ENCODE assay signal across 12 cellular contexts in genomic region chr3:46942481-46943236, GRCh38. TPM values are rescaled to one million over a fixed set of nuclear protein-coding genes. Genes with fewer than 3 reads are reported as not detected.
DNase-seq lines count a peak whose midpoint lies in the region; ATAC-seq and TF ChIP-seq lines count a peak whose summit lies in the region.
"Had no signal": no experiment of that assay in that cellular context is flagged by ENCODE, and none has a peak within 500 bp of the region (broad histone marks: within the 10 kb centered on the region; RNA-seq: fewer than 3 reads in every experiment).

No MANE protein-coding gene starts in this region.

- no peak for DNase-seq in stimulated activated naive CD8-positive, alpha-beta T cell treated with anti-CD3 and anti-CD28 coated beads, Interleukin-15, amount 100 ng/mL, for 72 hours
- no peak for DNase-seq in stimulated activated naive CD8-positive, alpha-beta T cell treated with anti-CD3 and anti-CD28 coated beads, Interleukin-15, Interleukin-2, amounts not matched to agents 100 U/mL and 50 U/mL, for 24 hours
- DNase-seq in epithelial cell of prostate (ENCODE audit: low read depth, low spot score) (no peak), vagina (ENCODE audit: extremely low spot score in 2 of 2) (no peak), SK-N-SH (no peak), NCI-H1436 treated with DMSO at 0.1 percent for 48 hours (lab: John Stamatoyannopoulos, UW) (no peak), activated gamma-delta T cell (lab: John Stamatoyannopoulos, UW) (no peak)
- DNase-seq in naive thymus-derived CD4-positive, alpha-beta T cell, result no peak
- DNase-seq: activated CD4-positive, alpha-beta T cell treated with anti-CD3 and anti-CD28 coated beads for 48 hours; erythroblast; GF-D8 had no signal

- peaks cover 79% of the 10 kb centered on the region for H3K4me1 Mint-ChIP-seq in stimulated activated naive CD8-positive, alpha-beta T cell treated with anti-CD3 and anti-CD28 coated beads, Interleukin-15, amount 100 ng/mL, for 72 hours
- peaks cover 52 to 85% (median 72%) of the 10 kb centered on the region in 7 donors for H3K4me1 Mint-ChIP-seq in naive thymus-derived CD4-positive, alpha-beta T cell

- intact Hi-C loops in naive thymus-derived CD4-positive, alpha-beta T cell (cut with micrococcal nuclease), result no loop called here
- intact Hi-C loops in vagina (cut with DNase I), result no loop called here

- H3K4me3 ChIP-seq in naive thymus-derived CD4-positive, alpha-beta T cell (ENCODE audit: low read length), result no peak overlapping the region
- H3K4me3 ChIP-seq in vagina (no peak overlapping the region), SK-N-SH (ENCODE audit: low read depth in 2 of 2, low read length in 1 of 2) (no peak overlapping the region)
- H3K4me3 ChIP-seq: K562 had no signal

- peaks cover 51% of the 10 kb centered on the region for H4K20me1 ChIP-seq in SK-N-SH (ENCODE audit: insufficient read depth)

- H3K27ac ChIP-seq in epithelial cell of prostate (peak overlapping the region; percentile 89), vagina (peak overlapping the region; percentile 29), SK-N-SH (ENCODE audit: low read depth in 2 of 2, low read length in 1 of 2) (no peak overlapping the region)
- H3K27ac ChIP-seq in naive thymus-derived CD4-positive, alpha-beta T cell (ENCODE audit: low read depth, low read length), result peak overlapping the region; percentile 32

- H3K9me3 ChIP-seq in naive thymus-derived CD4-positive, alpha-beta T cell (ENCODE audit: control insufficient read depth in 2 of 3, low read length in 3 of 3), result no peaks in the 10 kb centered on the region
- H3K9me3 ChIP-seq in vagina (no peaks in the 10 kb centered on the region), SK-N-SH (no peaks in the 10 kb centered on the region)

- no peaks in the 10 kb centered on the region for H3K27me3 ChIP-seq in naive thymus-derived CD4-positive, alpha-beta T cell (ENCODE audit: control insufficient read depth in 2 of 2, insufficient read depth in 2 of 2, low read length in 2 of 2)
- H3K27me3 ChIP-seq in vagina (no peaks in the 10 kb centered on the region), SK-N-SH (ENCODE audit: insufficient read depth) (no peaks in the 10 kb centered on the region)

- CTCF ChIA-PET in naive thymus-derived CD4-positive, alpha-beta T cell (lab: Charles Lee), result no interaction called here
- CTCF ChIA-PET in SK-N-SH (lab: Yijun Ruan, JAX), result interaction anchor here (0.7 to 0.9 kb wide), 2 partner anchors 15 to 19 kb away, joined by 3 read pairs; no protein-coding TSS in a partner anchor

- TF ChIP-seq EP300 in SK-N-SH (IDR thresholded peaks at IDR 0.05; ENCODE audit: borderline replicate concordance in 1 of 2, low read depth in 1 of 2, low read length in 1 of 2), result no peak

- WGBS in SK-N-SH (ENCODE audit: low lambda C conversion rate), result 86% methylated on average over 9 of the region's 12 CpGs

- H2AFZ ChIP-seq in SK-N-SH (ENCODE audit: low read depth), result no peak overlapping the region

- peak overlapping the region; percentile 31 to 73 for H3K27ac Mint-ChIP-seq in stimulated activated naive CD8-positive, alpha-beta T cell treated with anti-CD3 and anti-CD28 coated beads, Interleukin-15, amount 100 ng/mL, for 72 hours
- H3K27ac Mint-ChIP-seq in naive thymus-derived CD4-positive, alpha-beta T cell, result peak overlapping the region in 6 of 9 donors; percentile 26 to 65 (median 42)

- ATAC-seq in stimulated activated naive CD8-positive, alpha-beta T cell treated with anti-CD3 and anti-CD28 coated beads, Interleukin-15, amount 100 ng/mL, for 72 hours, result no peak
- ATAC-seq in stimulated activated naive CD8-positive, alpha-beta T cell treated with anti-CD3 and anti-CD28 coated beads, Interleukin-15, Interleukin-2, amounts not matched to agents 100 U/mL and 50 U/mL, for 24 hours, result no peak
- ATAC-seq in naive thymus-derived CD4-positive, alpha-beta T cell, result no peak
- ATAC-seq: K562 had no signal

- TF ChIP-seq RAD21 in SK-N-SH (IDR thresholded peaks at IDR 0.05; ENCODE audit: low read length), result no peak

- no peak overlapping the region for H3K9ac ChIP-seq in SK-N-SH

- H3K9me2 ChIP-seq in SK-N-SH, result no peaks in the 10 kb centered on the region

- POLR2A ChIA-PET in naive thymus-derived CD4-positive, alpha-beta T cell (lab: Charles Lee), result no interaction called here
- POLR2A ChIA-PET in SK-N-SH (lab: Yijun Ruan, JAX), result no interaction called here

- no peak overlapping the region for H3K4me3 Mint-ChIP-seq in stimulated activated naive CD8-positive, alpha-beta T cell treated with anti-CD3 and anti-CD28 coated beads, Interleukin-15, amount 100 ng/mL, for 72 hours
- H3K4me3 Mint-ChIP-seq in naive thymus-derived CD4-positive, alpha-beta T cell, result peak overlapping the region in 1 of 10 donors; percentile 20

- H3K9me3 Mint-ChIP-seq in stimulated activated naive CD8-positive, alpha-beta T cell treated with anti-CD3 and anti-CD28 coated beads, Interleukin-15, amount 100 ng/mL, for 72 hours, result no peaks in the 10 kb centered on the region
- no peaks in the 10 kb centered on the region for H3K9me3 Mint-ChIP-seq in naive thymus-derived CD4-positive, alpha-beta T cell

- peaks cover 4 to 36% (median 14%) of the 10 kb centered on the region in 5 donors for H3K36me3 Mint-ChIP-seq in naive thymus-derived CD4-positive, alpha-beta T cell

- peaks cover 7% of the 10 kb centered on the region for H3F3A ChIP-seq in SK-N-SH (replicated peaks; ENCODE audit: insufficient read depth)

- H3K36me3 ChIP-seq in naive thymus-derived CD4-positive, alpha-beta T cell (ENCODE audit: control insufficient read depth in 2 of 3, insufficient read depth in 3 of 3, low read length in 3 of 3), result peaks cover under 1 to 58% (median 15%) of the 10 kb centered on the region in 3 experiments
- H3K36me3 ChIP-seq in vagina (peaks cover 0 to 24% of the 10 kb centered on the region in 2 donors), SK-N-SH (replicated peaks in 1 of 2; ENCODE audit: control insufficient read depth in 1 of 2, insufficient read depth in 2 of 2, low read length in 1 of 2) (peaks cover 16 to 32% of the 10 kb centered on the region in 2 experiments)

- TF ChIP-seq POLR2A in vagina (IDR thresholded peaks at IDR 0.05), result no peak

- H3K79me2 ChIP-seq in SK-N-SH (ENCODE audit: insufficient read depth), result peaks cover 91% of the 10 kb centered on the region

- H3K4me1 ChIP-seq in naive thymus-derived CD4-positive, alpha-beta T cell (ENCODE audit: control insufficient read depth in 2 of 2, insufficient read depth in 2 of 2, low read length in 2 of 2), result peaks cover 12 to 32% of the 10 kb centered on the region in 2 donors
- H3K4me1 ChIP-seq in vagina (peaks cover 58% of the 10 kb centered on the region), SK-N-SH (ENCODE audit: control insufficient read depth in 1 of 2, insufficient read depth in 2 of 2, low read depth in 1 of 2, low read length in 1 of 2) (peaks cover 8 to 22% of the 10 kb centered on the region in 2 experiments)

- TF ChIP-seq CTCF in vagina (IDR thresholded peaks at IDR 0.05) (no peak), SK-N-SH (IDR thresholded peaks at IDR 0.05) (no peak)

- no peaks in the 10 kb centered on the region for H3K27me3 Mint-ChIP-seq in stimulated activated naive CD8-positive, alpha-beta T cell treated with anti-CD3 and anti-CD28 coated beads, Interleukin-15, amount 100 ng/mL, for 72 hours
- no peaks in the 10 kb centered on the region for H3K27me3 Mint-ChIP-seq in naive thymus-derived CD4-positive, alpha-beta T cell

- no peak overlapping the region for H3K4me2 ChIP-seq in SK-N-SH

TF ChIP-seq in SK-N-SH, 30 proteins besides CTCF, POLR2A, EP300 and RAD21:
- TF ChIP-seq ZBTB33 (IDR thresholded peaks at IDR 0.05; ENCODE audit: borderline replicate concordance, low read depth) (no peak), USF2 (IDR thresholded peaks at IDR 0.05; ENCODE audit: borderline replicate concordance, low read depth, low read length) (no peak), RCOR1 (IDR thresholded peaks at IDR 0.05; ENCODE audit: low read length) (no peak), NRF1 (IDR thresholded peaks at IDR 0.05; ENCODE audit: low read depth, low read length) (no peak), FOSL2 (IDR thresholded peaks at IDR 0.05; ENCODE audit: borderline replicate concordance, low read depth) (no peak), CHD2 (IDR thresholded peaks at IDR 0.05; ENCODE audit: low read length, partially characterized antibody) (no peak), FOXM1 (IDR thresholded peaks at IDR 0.05; ENCODE audit: low read depth) (no peak)

RNA-seq across cellular contexts. Expression of gene CCDC12, which starts 33.9 kb away (rescaled TPM):
- 10 to 100 TPM; 51.6 to 61.5 (median 56.9) TPM for total RNA-seq in naive thymus-derived CD4-positive, alpha-beta T cell
- polyA plus RNA-seq in naive thymus-derived CD4-positive, alpha-beta T cell, result 100 to 1,000 TPM in 1 of 2 donors, 10 to 100 TPM in 1; 88.2 to 115 TPM
- total RNA-seq in vagina, result 55.5 TPM
- polyA plus RNA-seq in SK-N-SH (2012; rRNA removed), result 53.2 and 105 TPM in 2 replicates
- 68.1 and 147 TPM in 2 replicates for polyA plus RNA-seq in SK-N-SH (2012; cell fraction: cytosol; rRNA removed)
- 66.6 and 79.5 TPM in 2 replicates for polyA plus RNA-seq in SK-N-SH (2012; cell fraction: nucleus; rRNA removed)

RNA-seq across cellular contexts. Expression of gene NBEAL2, which starts 36.8 kb away (rescaled TPM):
- total RNA-seq in naive thymus-derived CD4-positive, alpha-beta T cell, result 100 to 1,000 TPM in 2 of 5 experiments, 10 to 100 TPM in 3; 48.8 to 289 (median 94.0) TPM
- 1 to 10 TPM; 1.7 to 4.9 TPM for polyA plus RNA-seq in naive thymus-derived CD4-positive, alpha-beta T cell
- total RNA-seq in vagina, result 227 TPM
- 15.5 and 20.3 TPM in 2 replicates for polyA plus RNA-seq in SK-N-SH (2012; rRNA removed)
- 2.6 and 5.5 TPM in 2 replicates for polyA plus RNA-seq in SK-N-SH (2012; cell fraction: cytosol; rRNA removed)
- 152 and 177 TPM in 2 replicates for polyA plus RNA-seq in SK-N-SH (2012; cell fraction: nucleus; rRNA removed)

Comparison
In these comparisons a context has a peak if more than half of its experiments do, and no peak if none do; other contexts are left out.
1. H3K27ac ChIP-seq: peak in epithelial cell of prostate (single experiment), naive thymus-derived CD4-positive, alpha-beta T cell (single experiment) and vagina (single experiment); none in SK-N-SH (0 of 2).